ENCODE assay signal across 26 cellular contexts in genomic region chr9:84894859-84895258, GRCh38.
DNase-seq lines count a peak whose midpoint lies in the region; ATAC-seq, FAIRE-seq and TF ChIP-seq lines count a peak whose summit lies in the region.
"Had no signal": no experiment of that assay in that cellular context is flagged by ENCODE, and none has a peak within 500 bp of the region (broad histone marks: within the 10 kb centered on the region; RNA-seq: fewer than 3 reads in every experiment).

No MANE protein-coding gene starts in this region.

- H3K4me3 ChIP-seq in GM23338 (no peak overlapping the region), H1 (ENCODE audit: extremely low read depth in 1 of 4, insufficient read depth in 2 of 4, low read depth in 3 of 4, low read length in 4 of 4) (no peak overlapping the region), mucosa of descending colon (no peak overlapping the region)
- H3K4me3 ChIP-seq: BLaER1 treated with 17β-estradiol and CSF1 and Interleukin-3, amounts not matched to agents 10 nM and 100 nM; GM23248; HAP-1; MG63; PC-9; SJCRH30 had no signal

- H4K20me1 ChIP-seq in GM23338 (replicated peaks; ENCODE audit: insufficient read depth) (no peaks in the 10 kb centered on the region), H1 (replicated peaks in 1 of 2; ENCODE audit: control insufficient read depth in 1 of 2, insufficient read depth in 2 of 2, low read length in 2 of 2) (no peaks in the 10 kb centered on the region)
- H4K20me1 ChIP-seq: BLaER1 treated with 17β-estradiol and CSF1 and Interleukin-3, amounts not matched to agents 10 nM and 100 nM had no signal

- no peak overlapping the region for H3K23ac ChIP-seq in H1 (ENCODE audit: insufficient read length)

- no peak overlapping the region for H3K18ac ChIP-seq in H1 (ENCODE audit: extremely low read depth, low read length)

- no peaks in the 10 kb centered on the region for H3K36me3 ChIP-seq in GM23338 (ENCODE audit: insufficient read depth)
- H3K36me3 ChIP-seq in H1 (ENCODE audit: control insufficient read depth in 2 of 4, insufficient read depth in 4 of 4, low read length in 3 of 4): no peaks in the 10 kb centered on the region
- H3K36me3 ChIP-seq in mucosa of descending colon (ENCODE audit: low read depth): no peaks in the 10 kb centered on the region
- H3K36me3 ChIP-seq: BLaER1 treated with 17β-estradiol and CSF1 and Interleukin-3, amounts not matched to agents 10 nM and 100 nM; HAP-1; MG63; SJCRH30 had no signal

- TF ChIP-seq POLR2A in H1 (IDR thresholded peaks at IDR 0.05; ENCODE audit: control extremely low read depth in 1 of 2, low read depth in 2 of 2, low read length in 2 of 2): no peak

- H2AFZ ChIP-seq in GM23338 (peak overlapping the region; percentile 72; the same call in 1 of the 2 replicates), H1 (ENCODE audit: low read length) (no peak overlapping the region)
- H2AFZ ChIP-seq: GM23248, PC-9 had no signal

- H3K27ac Mint-ChIP-seq in GM23338 (no peak overlapping the region), MCF 10A (ENCODE audit: low read depth, unreplicated experiment) (no peak overlapping the region)
- H3K27ac Mint-ChIP-seq: CD4-positive, alpha-beta T cell; HFFc6 had no signal

- H3K79me2 ChIP-seq in GM23338 (replicated peaks; ENCODE audit: insufficient read depth): no peaks in the 10 kb centered on the region
- H3K79me2 ChIP-seq in H1 (ENCODE audit: control insufficient read depth in 1 of 2, insufficient read depth in 2 of 2, low read length in 2 of 2): no peaks in the 10 kb centered on the region

- no TSS peak for BruUV-seq in MCF 10A (replicated peaks; lab: Mats Ljungman, UMichigan)

- H3K27me3 ChIP-seq in GM23338 (ENCODE audit: insufficient read depth): no peaks in the 10 kb centered on the region
- H3K27me3 ChIP-seq in H1 (replicated peaks in 1 of 4; ENCODE audit: control insufficient read depth in 3 of 4, extremely low read depth in 1 of 4, insufficient read depth in 3 of 4, low read length in 3 of 4): no peaks in the 10 kb centered on the region
- H3K27me3 ChIP-seq: BLaER1 treated with 17β-estradiol and CSF1 and Interleukin-3, amounts not matched to agents 10 nM and 100 nM; MG63 had no signal

- peak overlapping the region; percentile 40; the same call in 1 of the 2 replicates for H2BK20ac ChIP-seq in H1 (ENCODE audit: low read length)

- H2AK5ac ChIP-seq in H1 (ENCODE audit: low read depth, low read length): no peak overlapping the region

- no peak overlapping the region for H4K8ac ChIP-seq in H1 (ENCODE audit: extremely low read depth, insufficient read depth, low read length)

- no peak overlapping the region for H3K14ac ChIP-seq in H1 (ENCODE audit: insufficient read length)

- H3K27me3 Mint-ChIP-seq in GM23338 (ENCODE audit: insufficient read depth, low read depth, poor library complexity): no peaks in the 10 kb centered on the region
- no peaks in the 10 kb centered on the region for H3K27me3 Mint-ChIP-seq in MCF 10A (ENCODE audit: insufficient read depth, unreplicated experiment)

- DNase-seq in GM23338 (ENCODE audit: low spot score): no peak
- DNase-seq in NCI-H69 (lab: John Stamatoyannopoulos, UW): peak; percentile 51
- no peak for DNase-seq in H1 (ENCODE audit: low read depth in 1 of 2, low spot score in 2 of 2)
- peak in 1 of 3 donors; percentile 31 for DNase-seq in mucosa of descending colon
- DNase-seq in stimulated activated CD4-positive, alpha-beta T cell treated with anti-CD3 and anti-CD28 coated beads, Interleukin-2, amount 100 ng/mL, for 48 hours: no peak
- DNase-seq in NCI-H1694 (lab: John Stamatoyannopoulos, UW): no peak
- DNase-seq in MCF 10A (ENCODE audit: unreplicated experiment): no peak
- DNase-seq: AML-193; CD4-positive, alpha-beta T cell; GM23248; HFFc6; KBM-7; MG63; NCI-H2029; NCI-H2171; NCI-H524; PC-9; SJCRH30 had no signal

- no peaks in the 10 kb centered on the region for H3K23me2 ChIP-seq in H1 (ENCODE audit: low read depth, low read length)

- ATAC-seq in GM23338 (no peak), mucosa of descending colon (peak; percentile 93), HG03135 (IDR thresholded peaks at IDR 0.05; ENCODE audit: unreplicated experiment) (no peak)
- ATAC-seq: Right ventricle myocardium inferior, SK-N-SH treated with all-trans-retinoic acid at 6 μM for 48 hours had no signal

- H3K9me3 ChIP-seq in H1 (ENCODE audit: insufficient read depth in 2 of 2, low read depth in 1 of 2, low read length in 1 of 2) (no peaks in the 10 kb centered on the region), mucosa of descending colon (no peaks in the 10 kb centered on the region)
- H3K9me3 ChIP-seq: BLaER1 treated with 17β-estradiol and CSF1 and Interleukin-3, amounts not matched to agents 10 nM and 100 nM; HAP-1; MG63; SJCRH30 had no signal

- peaks cover 18% of the 10 kb centered on the region for H3K4me1 Mint-ChIP-seq in GM23338
- no peaks in the 10 kb centered on the region for H3K4me1 Mint-ChIP-seq in MCF 10A (ENCODE audit: insufficient read depth, unreplicated experiment)

- TF ChIP-seq CTCF in GM23338 (conservative IDR thresholded peaks at IDR 0.05; ENCODE audit: low read depth in 2 of 2) (no peak), H1 (IDR thresholded peaks at IDR 0.05; ENCODE audit: control extremely low read depth in 1 of 3, insufficient read depth in 1 of 3, low read depth in 1 of 3, low read length in 3 of 3) (no peak), mucosa of descending colon (IDR thresholded peaks at IDR 0.05) (no peak), MCF 10A (IDR thresholded peaks at IDR 0.05; ENCODE audit: unreplicated experiment) (no peak)

- H3K4me1 ChIP-seq in GM23338 (ENCODE audit: insufficient read depth) (peaks cover 25% of the 10 kb centered on the region), H1 (replicated peaks in 1 of 4; ENCODE audit: control insufficient read depth in 3 of 4, insufficient read depth in 4 of 4, low read length in 3 of 4) (peaks cover 0 to 6% (median 0%) of the 10 kb centered on the region in 4 experiments; a peak in 2 of 7 replicates), mucosa of descending colon (ENCODE audit: low read depth) (peaks cover 23% of the 10 kb centered on the region)
- H3K4me1 ChIP-seq: BLaER1 treated with 17β-estradiol and CSF1 and Interleukin-3, amounts not matched to agents 10 nM and 100 nM; HAP-1; SJCRH30 had no signal

- H3K56ac ChIP-seq in H1 (replicated peaks; ENCODE audit: insufficient read length, low read depth, low read length): no peak overlapping the region

- TF ChIP-seq EP300 in H1 (IDR thresholded peaks at IDR 0.05; ENCODE audit: borderline replicate concordance in 1 of 2, low read depth in 2 of 2, low read length in 2 of 2): no peak

- H3F3A ChIP-seq in GM23338 (replicated peaks; ENCODE audit: low read depth): no peaks in the 10 kb centered on the region

- H3K4me3 Mint-ChIP-seq in GM23338: no peak overlapping the region
- H3K4me3 Mint-ChIP-seq in MCF 10A (ENCODE audit: unreplicated experiment): no peak overlapping the region
- H3K4me3 Mint-ChIP-seq: CD4-positive, alpha-beta T cell; HFFc6 had no signal

- H2BK12ac ChIP-seq in H1 (ENCODE audit: low read depth, low read length): no peak overlapping the region

- peak overlapping the region; percentile 40 for H3K4me2 ChIP-seq in GM23338
- no peak overlapping the region for H3K4me2 ChIP-seq in H1 (ENCODE audit: insufficient read depth in 1 of 2, low read depth in 2 of 2, low read length in 2 of 2)
- H3K4me2 ChIP-seq: BLaER1 treated with 17β-estradiol and CSF1 and Interleukin-3, amounts not matched to agents 10 nM and 100 nM; PC-9 had no signal

- intact Hi-C loops in mucosa of descending colon (cut with DNase I, micrococcal nuclease) (loop anchor here in 1 of 2 donors (10.0 kb wide), 1 partner anchor 100 kb away; no protein-coding TSS in a partner anchor), MCF 10A (cut with micrococcal nuclease) (no loop called here)

- no peak overlapping the region for H3K27ac ChIP-seq in GM23338 (ENCODE audit: low read depth)
- no peak overlapping the region for H3K27ac ChIP-seq in H1 (ENCODE audit: low read depth, low read length)
- H3K27ac ChIP-seq: BLaER1 treated with 17β-estradiol and CSF1 and Interleukin-3, amounts not matched to agents 10 nM and 100 nM; GM23248; PC-9; SJCRH30 had no signal

- H2BK15ac ChIP-seq in H1 (ENCODE audit: low read length): no peak overlapping the region

- no peaks in the 10 kb centered on the region for H3K9me3 Mint-ChIP-seq in GM23338
- no peaks in the 10 kb centered on the region for H3K9me3 Mint-ChIP-seq in MCF 10A (ENCODE audit: unreplicated experiment)
- H3K9me3 Mint-ChIP-seq: CD4-positive, alpha-beta T cell had no signal

- FAIRE-seq in H1 (lab: Jason Lieb, UNC): no peak
- FAIRE-seq: A204.1, D721Med, G401.6 had no signal

- no peak overlapping the region for H4K5ac ChIP-seq in H1 (ENCODE audit: insufficient read length, low read depth, low read length)

- no peaks in the 10 kb centered on the region for H3K9me2 ChIP-seq in GM23338 (ENCODE audit: insufficient read depth)

- no peak overlapping the region for H4K91ac ChIP-seq in H1 (replicated peaks; ENCODE audit: insufficient read length, low read length)

- H3K36me3 Mint-ChIP-seq in GM23338 (ENCODE audit: low read depth) (no peaks in the 10 kb centered on the region), MCF 10A (ENCODE audit: insufficient read depth, unreplicated experiment) (no peaks in the 10 kb centered on the region)

- no peak overlapping the region for H3K4ac ChIP-seq in H1 (replicated peaks; ENCODE audit: insufficient read length, low read depth, low read length)

- no peak for TF ChIP-seq RAD21 in H1 (IDR thresholded peaks at IDR 0.05 in 1 of 2, conservative IDR thresholded peaks at IDR 0.05 in 1 of 2; ENCODE audit: low read depth in 2 of 2, low read length in 2 of 2)

- H3K9ac ChIP-seq in H1 (replicated peaks in 1 of 4; ENCODE audit: extremely low read depth in 1 of 4, low read depth in 3 of 4, low read length in 3 of 4): no peak overlapping the region
- H3K9ac ChIP-seq: BLaER1 treated with 17β-estradiol and CSF1 and Interleukin-3, amounts not matched to agents 10 nM and 100 nM; GM23248 had no signal

- CTCF ChIA-PET in H1 (lab: Charles Lee; ENCODE audit: partially characterized antibody) (interaction anchor here (0.8 to 1.9 kb wide), 5 partner anchors 18 to 197 kb away, joined by 3 to 5 read pairs (median 4); no protein-coding TSS in a partner anchor), MCF 10A (lab: Yijun Ruan, JAX) (no interaction called here)

- no peak overlapping the region for H2BK120ac ChIP-seq in H1 (replicated peaks; ENCODE audit: low read depth, low read length)

- 88% methylated on average over 2 of the region's 2 CpGs; no CpG with 5 or more reads in 1 of the 2 experiments for WGBS in H1 (ENCODE audit: extremely low coverage in 1 of 2, insufficient coverage in 1 of 2, insufficient read length in 1 of 2, insufficient replicate concordance in 2 of 2, low coverage in 1 of 2, low lambda C conversion rate in 2 of 2, missing lambda C conversion rate in 1 of 2), 2 experiments

- POLR2A ChIA-PET in H1 (lab: Charles Lee; ENCODE audit: partially characterized antibody): no interaction called here
- POLR2A ChIA-PET in MCF 10A (lab: Yijun Ruan, JAX): no interaction called here

- no peak overlapping the region for H2BK5ac ChIP-seq in H1 (ENCODE audit: low read depth, low read length)

- H3K79me1 ChIP-seq in H1 (ENCODE audit: low read depth, low read length): no peaks in the 10 kb centered on the region

TF ChIP-seq in GM23338, 12 proteins besides CTCF, POLR2A, EP300 and RAD21 (continues in another document):
- TF ChIP-seq POLR2AphosphoS5 (IDR thresholded peaks at IDR 0.05; ENCODE audit: low read depth): no peak

TF ChIP-seq in H1, 55 proteins besides CTCF, POLR2A, EP300 and RAD21 (continues in another document):
- no peak for TF ChIP-seq TEAD4 (IDR thresholded peaks at IDR 0.05; ENCODE audit: low read depth, low read length)
